In the genomic region with DNA sequence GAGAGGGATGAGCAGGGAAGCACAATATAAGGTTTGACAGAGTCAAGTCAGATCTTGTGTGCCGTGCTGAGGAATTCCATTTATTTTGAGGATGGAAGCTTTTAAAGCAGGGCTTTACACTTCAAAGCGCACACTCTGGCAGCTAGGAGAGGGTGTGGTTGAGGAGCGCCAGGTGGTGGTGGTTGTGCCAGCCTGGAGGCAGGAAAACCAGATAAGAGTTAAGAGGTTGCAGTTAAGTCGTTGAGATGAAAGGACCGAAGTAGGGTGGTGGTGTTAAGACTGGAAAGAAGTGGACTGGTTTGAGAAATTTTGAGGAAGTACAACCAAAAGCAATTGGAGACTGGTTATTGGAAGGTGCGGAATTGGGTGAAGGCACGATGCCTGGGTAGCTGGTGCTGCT, we compare ENCODE assay signal across 21 cellular contexts.
"Had no signal": no experiment of that assay in that cellular context is flagged by ENCODE, and none has a peak within 500 bp of the region (broad histone marks: within the 10 kb centered on the region; RNA-seq: fewer than 3 reads in every experiment).

No MANE protein-coding gene starts in this region.

- H3K27me3 ChIP-seq: dorsolateral prefrontal cortex, uterus had no signal

- H3K4me3 ChIP-seq: dorsolateral prefrontal cortex, esophagus muscularis mucosa, gastrocnemius medialis, heart right ventricle, lung, skin epidermis, stomach, thoracic aorta, uterus had no signal

- H3K9me3 Mint-ChIP-seq: naive thymus-derived CD4-positive, alpha-beta T cell; neural crest cell; type B pancreatic cell had no signal

- H3K27ac Mint-ChIP-seq: naive thymus-derived CD4-positive, alpha-beta T cell; type B pancreatic cell had no signal

- DNase-seq: cortex of kidney; dorsolateral prefrontal cortex; effector CD8-positive, alpha-beta T cell; gastrocnemius medialis; heart right ventricle; left ventricle myocardium superior; mesenchymal stem cell; naive thymus-derived CD4-positive, alpha-beta T cell; stimulated activated CD4-positive, alpha-beta T cell treated with anti-CD3 and anti-CD28 coated beads, Interleukin-12 subunit alpha, Interleukin-12 subunit beta, amount 100 ng/mL, for 4 hours; stimulated activated naive CD4-positive, alpha-beta T cell; stomach; substantia nigra; uterus had no signal

- H3K9me3 ChIP-seq: esophagus muscularis mucosa, gastrocnemius medialis, stomach, thoracic aorta, uterus had no signal

- H3K36me3 ChIP-seq: esophagus muscularis mucosa, gastrocnemius medialis, heart right ventricle, stomach, thoracic aorta, uterus had no signal

- H3K27ac ChIP-seq: dorsolateral prefrontal cortex, epithelial cell of prostate, esophagus muscularis mucosa, gastrocnemius medialis, heart right ventricle, skin epidermis, stomach, thoracic aorta, uterus had no signal

- ATAC-seq: gastrocnemius medialis; heart right ventricle; left ventricle myocardium superior; naive thymus-derived CD4-positive, alpha-beta T cell; sciatic nerve had no signal

- H3K4me1 ChIP-seq: esophagus muscularis mucosa, gastrocnemius medialis, heart right ventricle, stomach, uterus had no signal

- H3K36me3 Mint-ChIP-seq: naive thymus-derived CD4-positive, alpha-beta T cell; type B pancreatic cell had no signal

- H3K4me3 Mint-ChIP-seq: naive thymus-derived CD4-positive, alpha-beta T cell; neural crest cell; type B pancreatic cell had no signal
